ENCODE assay signal across 15 cellular contexts in the genomic region with DNA sequence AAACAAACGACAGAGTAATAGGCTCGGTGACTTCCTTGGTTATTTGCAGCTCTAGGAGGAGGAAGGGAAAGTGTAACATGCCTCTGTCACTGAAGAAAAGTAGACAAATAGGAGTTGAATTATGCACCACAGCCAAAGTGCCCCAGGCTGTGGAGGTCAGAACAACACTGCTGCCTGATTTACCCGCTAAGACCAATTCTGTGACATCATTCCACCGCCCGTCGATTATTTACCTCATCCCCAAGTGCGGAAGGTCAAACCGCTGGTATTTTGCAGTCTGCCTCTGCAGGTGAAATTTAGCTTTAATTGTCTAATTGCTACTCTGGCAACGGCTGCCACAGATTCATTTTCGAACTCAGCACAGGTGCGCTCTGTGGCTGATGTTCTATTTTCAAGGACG.
"Had no signal": no experiment of that assay in that cellular context is flagged by ENCODE, and none has a peak within 500 bp of the region (broad histone marks: within the 10 kb centered on the region; RNA-seq: fewer than 3 reads in every experiment).

No MANE protein-coding gene starts in this region.

- H3K27me3 ChIP-seq: esophagus squamous epithelium had no signal

- ATAC-seq: left cardiac atrium, mucosa of descending colon, natural killer cell had no signal

- DNase-seq: activated CD4-positive, alpha-beta memory T cell treated with anti-CD3 and anti-CD28 coated beads for 36 hours; activated CD4-positive, CD25-positive, alpha-beta regulatory T cell treated with anti-CD3 and anti-CD28 coated beads, Interleukin-2, amount 50 U/mL, for 72 hours; activated gamma-delta T cell treated with Interleukin-2 at 50 U/mL for 16 hours; activated naive CD8-positive, alpha-beta T cell treated with anti-CD3 and anti-CD28 coated beads, Interleukin-2, amount 10 ng/mL, durations not matched to agents 7 days and 5 days; activated T-cell treated with anti-CD3 and anti-CD28 coated beads, Interleukin-2, amount 50 U/mL, for 48 hours; aorta; esophagus squamous epithelium; foreskin fibroblast; glutamatergic neuron; left cardiac atrium; lower lobe of right lung; mucosa of descending colon; natural killer cell; stimulated activated CD4-positive, alpha-beta T cell treated with anti-CD3 and anti-CD28 coated beads, Interleukin-4, amount 100 ng/mL, for 24 hours had no signal

- H3K4me3 Mint-ChIP-seq: activated CD4-positive, alpha-beta memory T cell treated with anti-CD3 and anti-CD28 coated beads for 36 hours; activated naive CD8-positive, alpha-beta T cell treated with anti-CD3 and anti-CD28 coated beads, Interleukin-2, amount 10 ng/mL, durations not matched to agents 7 days and 5 days; natural killer cell; stimulated activated naive CD8-positive, alpha-beta T cell treated with anti-CD3 and anti-CD28 coated beads, Interleukin-15, Interleukin-2, amounts not matched to agents 100 ng/mL and 50 ng/mL, for 24 hours had no signal

- H3K36me3 Mint-ChIP-seq: activated CD4-positive, alpha-beta memory T cell treated with anti-CD3 and anti-CD28 coated beads for 36 hours; activated naive CD8-positive, alpha-beta T cell treated with anti-CD3 and anti-CD28 coated beads, Interleukin-2, amount 10 ng/mL, durations not matched to agents 7 days and 5 days; natural killer cell had no signal

- H3K27ac ChIP-seq: esophagus squamous epithelium, lower lobe of right lung had no signal

- H3K36me3 ChIP-seq: esophagus squamous epithelium, lower lobe of right lung had no signal

- H3K4me1 ChIP-seq: esophagus squamous epithelium, lower lobe of right lung had no signal

- H3K4me3 ChIP-seq: esophagus squamous epithelium, lower lobe of right lung, mucosa of descending colon had no signal

- H3K9me3 Mint-ChIP-seq: activated CD4-positive, alpha-beta memory T cell treated with anti-CD3 and anti-CD28 coated beads for 36 hours; activated naive CD8-positive, alpha-beta T cell treated with anti-CD3 and anti-CD28 coated beads, Interleukin-2, amount 10 ng/mL, durations not matched to agents 7 days and 5 days; stimulated activated naive CD8-positive, alpha-beta T cell treated with anti-CD3 and anti-CD28 coated beads, Interleukin-15, Interleukin-2, amounts not matched to agents 100 ng/mL and 50 ng/mL, for 24 hours had no signal

- H3K4me1 Mint-ChIP-seq: activated naive CD8-positive, alpha-beta T cell treated with anti-CD3 and anti-CD28 coated beads, Interleukin-2, amount 10 ng/mL, durations not matched to agents 7 days and 5 days; natural killer cell had no signal

- H3K27ac Mint-ChIP-seq: activated CD4-positive, alpha-beta memory T cell treated with anti-CD3 and anti-CD28 coated beads for 36 hours; activated naive CD8-positive, alpha-beta T cell treated with anti-CD3 and anti-CD28 coated beads, Interleukin-2, amount 10 ng/mL, durations not matched to agents 7 days and 5 days; natural killer cell; stimulated activated naive CD8-positive, alpha-beta T cell treated with anti-CD3 and anti-CD28 coated beads, Interleukin-15, Interleukin-2, amounts not matched to agents 100 ng/mL and 50 ng/mL, for 24 hours had no signal

- H3K9me3 ChIP-seq: esophagus squamous epithelium, lower lobe of right lung, mucosa of descending colon had no signal
